Comparison of ENCODE assay signal across 9 cellular contexts in the genomic region with DNA sequence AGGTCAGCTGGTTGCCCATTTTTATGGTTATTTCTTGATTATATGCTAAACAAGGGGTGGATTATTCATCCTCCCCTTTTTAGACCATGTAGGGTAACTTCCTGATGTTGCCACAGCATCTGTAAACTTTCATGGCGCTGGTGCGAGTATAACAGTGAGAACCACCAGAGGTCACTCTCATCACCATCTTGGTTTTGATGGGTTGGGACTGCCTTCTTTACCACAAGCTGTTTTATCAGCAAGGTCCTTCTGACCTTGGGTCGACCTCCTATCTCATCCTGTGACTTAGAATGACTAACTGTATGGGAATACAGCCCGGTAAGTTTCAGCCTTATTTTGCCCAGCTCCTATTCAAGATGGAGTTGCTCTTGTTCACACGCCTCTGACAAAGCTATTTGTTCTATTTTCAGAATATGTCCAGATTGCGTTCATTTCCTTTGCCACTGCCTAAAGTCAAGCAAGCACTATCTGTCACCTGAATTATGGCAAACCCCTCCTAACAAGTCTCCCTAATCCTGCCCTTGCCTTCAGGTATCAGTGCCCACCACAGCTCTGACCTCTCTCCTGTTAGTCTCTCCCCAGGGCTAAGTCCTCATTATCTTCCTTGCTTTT.
A peak's percentile ranks its signal among the peaks of the same experiment; 100 is the strongest.
DNase-seq lines count a peak whose midpoint lies in the region; ATAC-seq lines count a peak whose summit lies in the region.
"Had no signal": no experiment of that assay in that cellular context is flagged by ENCODE, and none has a peak within 500 bp of the region (broad histone marks: within the 10 kb centered on the region; RNA-seq: fewer than 3 reads in every experiment).

No MANE protein-coding gene starts in this region.

- H3K27me3 ChIP-seq in effector memory CD4-positive, alpha-beta T cell (replicated peaks; ENCODE audit: control insufficient read depth, insufficient read depth, low read length, poor library complexity, severe bottlenecking), result no peaks in the 10 kb centered on the region

- H3K4me1 ChIP-seq in effector memory CD4-positive, alpha-beta T cell (ENCODE audit: control insufficient read depth, insufficient read depth, low read length, poor library complexity, severe bottlenecking), result no peaks in the 10 kb centered on the region

- no peaks in the 10 kb centered on the region for H3K9me3 ChIP-seq in effector memory CD4-positive, alpha-beta T cell (ENCODE audit: control insufficient read depth, low read length)

- no peaks in the 10 kb centered on the region for H3K36me3 ChIP-seq in effector memory CD4-positive, alpha-beta T cell (ENCODE audit: control insufficient read depth, insufficient read depth, low read length)

- no peak for ATAC-seq in HG02870 (IDR thresholded peaks at IDR 0.05; ENCODE audit: unreplicated experiment)
- ATAC-seq in HG02885 (IDR thresholded peaks at IDR 0.05; ENCODE audit: poor library complexity, unreplicated experiment), result no peak

- H3K4me3 ChIP-seq in effector memory CD4-positive, alpha-beta T cell (ENCODE audit: insufficient read depth, low read depth, low read length, poor library complexity, severe bottlenecking), result no peak overlapping the region

- DNase-seq in D341Med (ENCODE audit: low spot score), result peak; percentile 41
- DNase-seq in HT1080 (ENCODE audit: low read depth), result peak; percentile 42
- peak; percentile 45 for DNase-seq in amniotic epithelial cell (ENCODE audit: low read depth)
- DNase-seq in kidney tubule cell (ENCODE audit: low spot score), result peak; percentile 50
- no peak for DNase-seq in effector memory CD4-positive, alpha-beta T cell
- no peak for DNase-seq in activated naive CD4-positive, alpha-beta T cell treated with Interleukin-2 at 50 U/mL for 16 hours
- DNase-seq: activated CD4-positive, alpha-beta memory T cell treated with anti-CD3 and anti-CD28 coated beads for 36 hours had no signal

- H3K27ac ChIP-seq in effector memory CD4-positive, alpha-beta T cell (ENCODE audit: insufficient read depth, low read length, poor library complexity, severe bottlenecking), result no peak overlapping the region

Comparison
In these comparisons a context has a peak if more than half of its experiments do, and no peak if none do; other contexts are left out.
1. DNase-seq: peak in D341Med (single experiment), HT1080 (single experiment), amniotic epithelial cell (single experiment) and kidney tubule cell (single experiment); none in effector memory CD4-positive, alpha-beta T cell (0 of 3) and activated naive CD4-positive, alpha-beta T cell treated with Interleukin-2 at 50 U/mL for 16 hours (single experiment).